18 cellular contexts compared by ENCODE assay signal in genomic region chrX:31931225-31931624, GRCh38.
DNase-seq lines count a peak whose midpoint lies in the region; ATAC-seq and TF ChIP-seq lines count a peak whose summit lies in the region.
"Had no signal": no experiment of that assay in that cellular context is flagged by ENCODE, and none has a peak within 500 bp of the region (broad histone marks: within the 10 kb centered on the region; RNA-seq: fewer than 3 reads in every experiment).

No MANE protein-coding gene starts in this region.

- intact Hi-C loops in gastrocnemius medialis (cut with DNase I; ENCODE audit: low total_unique reads) = no loop called here
- intact Hi-C loops in lower lobe of right lung (cut with DNase I) = no loop called here
- intact Hi-C loops in thyroid gland (cut with DNase I) = no loop called here

- H3K79me2 ChIP-seq in trophoblast cell (ENCODE audit: control insufficient read depth, insufficient read depth, low read length, poor library complexity) (no peaks in the 10 kb centered on the region), SK-N-SH (ENCODE audit: insufficient read depth) (no peaks in the 10 kb centered on the region)

- TF ChIP-seq POLR2A in gastrocnemius medialis (IDR thresholded peaks at IDR 0.05) = no peak
- no peak for TF ChIP-seq POLR2A in thyroid gland (IDR thresholded peaks at IDR 0.05)

- no peak overlapping the region for H2BK5ac ChIP-seq in trophoblast cell (ENCODE audit: low read depth, low read length, poor library complexity)

- H4K91ac ChIP-seq in trophoblast cell (ENCODE audit: low read depth, low read length) = no peak overlapping the region

- in situ Hi-C loops in SK-MEL-5 (cut with HindIII; ENCODE audit: low pct_unique_long_range_greater_than_20kb, low sequenced_read_pairs) (no loop called here), gastrocnemius medialis (cut with MboI; ENCODE audit: low sequenced_read_pairs in 4 of 4) (no loop called here)

- no peaks in the 10 kb centered on the region for H3K79me1 ChIP-seq in trophoblast cell (ENCODE audit: low read length)

- no CpG with 5 or more reads among the region's 3 CpGs for WGBS in trophoblast cell (ENCODE audit: extremely low coverage, insufficient coverage, insufficient read length)
- 6% methylated on average over 3 of the region's 3 CpGs for WGBS in SK-N-SH (ENCODE audit: low lambda C conversion rate)
- 43 to 51% methylated on average over 3 of the region's 3 CpGs for WGBS in thyroid gland, 2 donors

- H3K9me2 ChIP-seq in SK-N-SH = no peaks in the 10 kb centered on the region

- H4K20me1 ChIP-seq in SK-N-SH (ENCODE audit: insufficient read depth) = no peaks in the 10 kb centered on the region
- H4K20me1 ChIP-seq: BLaER1 treated with 17β-estradiol and CSF1 and Interleukin-3, amounts not matched to agents 10 nM and 100 nM had no signal

- H3K9me3 ChIP-seq in trophoblast cell (ENCODE audit: insufficient read depth, low read depth, low read length) (no peaks in the 10 kb centered on the region), SK-N-SH (no peaks in the 10 kb centered on the region), gastrocnemius medialis (no peaks in the 10 kb centered on the region), lower lobe of right lung (no peaks in the 10 kb centered on the region), thyroid gland (no peaks in the 10 kb centered on the region)

- no peak overlapping the region for H4K8ac ChIP-seq in trophoblast cell (ENCODE audit: low read depth, low read length)

- no peak overlapping the region for H3K27ac ChIP-seq in foreskin keratinocyte
- no peak overlapping the region for H3K27ac ChIP-seq in trophoblast cell (ENCODE audit: low read depth, low read length)
- no peak overlapping the region for H3K27ac ChIP-seq in SK-N-SH (ENCODE audit: low read depth in 2 of 2, low read length in 1 of 2)
- no peak overlapping the region for H3K27ac ChIP-seq in gastrocnemius medialis
- H3K27ac ChIP-seq in lower lobe of right lung = no peak overlapping the region
- no peak overlapping the region for H3K27ac ChIP-seq in thyroid gland
- H3K27ac ChIP-seq: BLaER1 treated with 17β-estradiol and CSF1 and Interleukin-3, amounts not matched to agents 10 nM and 100 nM had no signal

- no peak overlapping the region for H3K18ac ChIP-seq in trophoblast cell (ENCODE audit: low read length)

- no peak overlapping the region for H3K14ac ChIP-seq in trophoblast cell (ENCODE audit: low read length)

- CTCF ChIA-PET in SK-N-SH (lab: Yijun Ruan, JAX) = no interaction called here

- H3K27me3 ChIP-seq in foreskin keratinocyte (no peaks in the 10 kb centered on the region), trophoblast cell (ENCODE audit: insufficient read depth, low read length) (no peaks in the 10 kb centered on the region), SK-N-SH (ENCODE audit: insufficient read depth) (no peaks in the 10 kb centered on the region; the same call in 1 of the 2 replicates), gastrocnemius medialis (no peaks in the 10 kb centered on the region), lower lobe of right lung (ENCODE audit: low read depth) (no peaks in the 10 kb centered on the region), thyroid gland (no peaks in the 10 kb centered on the region)

- TF ChIP-seq CTCF in foreskin keratinocyte (conservative IDR thresholded peaks at IDR 0.05) = no peak
- TF ChIP-seq CTCF in SK-N-SH (IDR thresholded peaks at IDR 0.05) = no peak
- no peak for TF ChIP-seq CTCF in gastrocnemius medialis (IDR thresholded peaks at IDR 0.05 in 4 of 5, conservative IDR thresholded peaks at IDR 0.05 in 1 of 5)
- TF ChIP-seq CTCF in lower lobe of right lung (IDR thresholded peaks at IDR 0.05) = no peak
- TF ChIP-seq CTCF in thyroid gland (IDR thresholded peaks at IDR 0.05) = no peak

- H3K23ac ChIP-seq in trophoblast cell (ENCODE audit: low read length) = no peak overlapping the region

- H3F3A ChIP-seq in SK-N-SH (replicated peaks; ENCODE audit: insufficient read depth) = no peaks in the 10 kb centered on the region

- peak; percentile 91 for ATAC-seq in foreskin keratinocyte
- no peak for ATAC-seq in gastrocnemius medialis
- ATAC-seq in lower lobe of right lung = no peak
- ATAC-seq: activated CD4-positive, alpha-beta T cell treated with anti-CD3 and anti-CD28 coated beads for 36 hours had no signal

- no peak for TF ChIP-seq RAD21 in SK-N-SH (IDR thresholded peaks at IDR 0.05; ENCODE audit: low read length)

- H4K12ac ChIP-seq in trophoblast cell (ENCODE audit: low read depth, low read length) = no peak overlapping the region

- H3K4ac ChIP-seq in trophoblast cell (ENCODE audit: low read depth, low read length) = no peak overlapping the region

- H2BK120ac ChIP-seq in trophoblast cell (ENCODE audit: insufficient read depth, low read length, poor library complexity) = no peak overlapping the region

- H3K36me3 ChIP-seq in trophoblast cell (ENCODE audit: control insufficient read depth in 1 of 2, insufficient read depth in 2 of 2, low read length in 2 of 2) (no peaks in the 10 kb centered on the region), SK-N-SH (replicated peaks in 1 of 2; ENCODE audit: control insufficient read depth in 1 of 2, insufficient read depth in 2 of 2, low read length in 1 of 2) (no peaks in the 10 kb centered on the region), gastrocnemius medialis (peaks cover 0 to 2% of the 10 kb centered on the region in 2 donors), lower lobe of right lung (no peaks in the 10 kb centered on the region), thyroid gland (no peaks in the 10 kb centered on the region)
- H3K36me3 ChIP-seq: BLaER1 treated with 17β-estradiol and CSF1 and Interleukin-3, amounts not matched to agents 10 nM and 100 nM had no signal

- H2BK12ac ChIP-seq in trophoblast cell (ENCODE audit: low read length) = no peak overlapping the region

- H3K4me2 ChIP-seq in trophoblast cell (ENCODE audit: low read length) = no peak overlapping the region
- H3K4me2 ChIP-seq in SK-N-SH = no peak overlapping the region
- H3K4me2 ChIP-seq: BLaER1 treated with 17β-estradiol and CSF1 and Interleukin-3, amounts not matched to agents 10 nM and 100 nM; smooth muscle cell had no signal

- no peak overlapping the region for H2AFZ ChIP-seq in trophoblast cell (ENCODE audit: insufficient read depth, low read length, poor library complexity)
- H2AFZ ChIP-seq in SK-N-SH (ENCODE audit: low read depth) = no peak overlapping the region

- no peak overlapping the region for H3K9ac ChIP-seq in trophoblast cell (ENCODE audit: low read length)
- no peak overlapping the region for H3K9ac ChIP-seq in SK-N-SH
- H3K9ac ChIP-seq: BLaER1 treated with 17β-estradiol and CSF1 and Interleukin-3, amounts not matched to agents 10 nM and 100 nM had no signal

- peak; percentile 75 for DNase-seq in Daoy (ENCODE audit: low read depth)
- DNase-seq in SK-MEL-5 (ENCODE audit: low read depth, low spot score) = peak; percentile 1
- DNase-seq in foreskin keratinocyte = peak; percentile 53 to 77
- DNase-seq in trophoblast cell = peak; percentile 2 to 12
- DNase-seq in SK-N-SH = no peak
- DNase-seq in gastrocnemius medialis = no peak
- no peak for DNase-seq in lower lobe of right lung
- DNase-seq in thyroid gland = no peak
- DNase-seq: activated CD4-positive, alpha-beta T cell treated with anti-CD3 and anti-CD28 coated beads for 36 hours; activated naive CD8-positive, alpha-beta T cell treated with anti-CD3 and anti-CD28 coated beads for 36 hours; EL; hippocampal formation; Karpas-422; NCI-H187; T-helper 2 cell had no signal

- H3K4me1 ChIP-seq in foreskin keratinocyte (peaks cover 9% of the 10 kb centered on the region), trophoblast cell (ENCODE audit: control insufficient read depth in 1 of 2, insufficient read depth in 2 of 2, low read length in 2 of 2) (no peaks in the 10 kb centered on the region), SK-N-SH (ENCODE audit: control insufficient read depth in 1 of 2, insufficient read depth in 2 of 2, low read depth in 1 of 2, low read length in 1 of 2) (no peaks in the 10 kb centered on the region), gastrocnemius medialis (no peaks in the 10 kb centered on the region), lower lobe of right lung (no peaks in the 10 kb centered on the region), thyroid gland (no peaks in the 10 kb centered on the region)
- H3K4me1 ChIP-seq: BLaER1 treated with 17β-estradiol and CSF1 and Interleukin-3, amounts not matched to agents 10 nM and 100 nM had no signal

- TF ChIP-seq EP300 in SK-N-SH (IDR thresholded peaks at IDR 0.05; ENCODE audit: borderline replicate concordance in 1 of 2, low read depth in 1 of 2, low read length in 1 of 2) = no peak

- POLR2A ChIA-PET in SK-N-SH (lab: Yijun Ruan, JAX) = no interaction called here

- H2AK5ac ChIP-seq in trophoblast cell (ENCODE audit: low read length) = no peak overlapping the region

- H3K4me3 ChIP-seq in trophoblast cell (ENCODE audit: low read depth, low read length) (no peak overlapping the region), SK-N-SH (ENCODE audit: low read depth in 2 of 2, low read length in 1 of 2) (no peak overlapping the region), gastrocnemius medialis (no peak overlapping the region), lower lobe of right lung (no peak overlapping the region), thyroid gland (replicated peaks in 1 of 3) (no peak overlapping the region)
- H3K4me3 ChIP-seq: BLaER1 treated with 17β-estradiol and CSF1 and Interleukin-3, amounts not matched to agents 10 nM and 100 nM; lung; smooth muscle cell had no signal

TF ChIP-seq in SK-N-SH, 30 proteins besides CTCF, POLR2A, EP300 and RAD21 (continues in another document):
- TF ChIP-seq RXRA (IDR thresholded peaks at IDR 0.05; ENCODE audit: borderline replicate concordance, low read depth) (no peak), MXI1 (IDR thresholded peaks at IDR 0.05; ENCODE audit: low read depth, low read length) (no peak), SMC3 (IDR thresholded peaks at IDR 0.05; ENCODE audit: low read depth, low read length) (no peak), FOXJ3 (CRISPR knock-in tag; IDR thresholded peaks at IDR 0.05) (no peak), RFX5 (IDR thresholded peaks at IDR 0.05; ENCODE audit: low read length) (no peak), TAF1 (IDR thresholded peaks at IDR 0.05; ENCODE audit: borderline replicate concordance, low read depth, low read length) (no peak), ZBTB33 (IDR thresholded peaks at IDR 0.05; ENCODE audit: borderline replicate concordance, low read depth) (no peak)

Comparison
In these comparisons a context has a peak if more than half of its experiments do, and no peak if none do; other contexts are left out.
1. DNase-seq: peak in Daoy (single experiment), SK-MEL-5 (single experiment), foreskin keratinocyte (2 of 2) and trophoblast cell (2 of 2); none in SK-N-SH (single experiment), gastrocnemius medialis (0 of 2), lower lobe of right lung (single experiment) and thyroid gland (0 of 2).